In the genomic region with DNA sequence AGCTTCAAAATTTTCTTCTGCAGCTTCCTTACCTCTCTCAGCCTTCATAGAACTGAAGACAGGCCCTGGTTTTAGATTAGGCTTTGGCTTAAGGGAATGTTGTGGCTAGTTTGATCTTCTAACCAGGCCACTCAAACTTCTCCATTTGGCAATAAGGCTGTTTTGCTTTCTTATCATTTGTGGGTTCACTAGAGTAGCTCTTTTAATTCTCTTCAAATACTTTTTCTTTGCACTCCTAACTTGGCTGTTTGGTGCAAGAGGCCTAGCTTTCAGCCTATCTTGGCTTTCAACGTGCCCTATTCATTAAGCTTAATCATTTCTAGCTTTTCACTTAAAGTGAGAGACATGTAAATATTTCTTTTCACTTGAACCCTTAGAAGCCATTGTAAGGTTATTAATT, we compare ENCODE assay signal across 21 cellular contexts.
DNase-seq lines count a peak whose midpoint lies in the region; ATAC-seq, FAIRE-seq and TF ChIP-seq lines count a peak whose summit lies in the region.
"Had no signal": no experiment of that assay in that cellular context is flagged by ENCODE, and none has a peak within 500 bp of the region (broad histone marks: within the 10 kb centered on the region; RNA-seq: fewer than 3 reads in every experiment).

No MANE protein-coding gene starts in this region.

- intact Hi-C loops in K562 (cut with micrococcal nuclease) (no loop called here), natural killer cell (cut with micrococcal nuclease) (no loop called here)

- no peaks in the 10 kb centered on the region for H3K9me3 Mint-ChIP-seq in CD8-positive, alpha-beta memory T cell
- no peaks in the 10 kb centered on the region for H3K9me3 Mint-ChIP-seq in natural killer cell
- H3K9me3 Mint-ChIP-seq: HFFc6, IgD-negative memory B cell had no signal

- TF ChIP-seq EP300 in K562 (IDR thresholded peaks at IDR 0.05; ENCODE audit: low read length): no peak

- no peak for TF ChIP-seq POLR2A in K562 (conservative IDR thresholded peaks at IDR 0.05)

- H3K36me3 Mint-ChIP-seq in CD8-positive, alpha-beta memory T cell: peaks cover 8 to 45% (median 17%) of the 10 kb centered on the region in 3 donors
- H3K36me3 Mint-ChIP-seq in natural killer cell: no peaks in the 10 kb centered on the region

- no peaks in the 10 kb centered on the region for H4K20me1 ChIP-seq in K562 (replicated peaks; ENCODE audit: control insufficient read depth, insufficient read depth, low read length)

- FAIRE-seq in K562 (lab: Jason Lieb, UNC): no peak
- FAIRE-seq: H54, HTR-8/SVneo, RCC 7860 had no signal

- H3K4me1 Mint-ChIP-seq in CD8-positive, alpha-beta memory T cell: peaks cover 16 to 41% (median 27%) of the 10 kb centered on the region in 3 donors
- peaks cover 20 to 27% of the 10 kb centered on the region in 2 donors for H3K4me1 Mint-ChIP-seq in natural killer cell

- no peak for TF ChIP-seq CTCF in K562 (IDR thresholded peaks at IDR 0.05 in 2 of 3, conservative IDR thresholded peaks at IDR 0.05 in 1 of 3; ENCODE audit: insufficient read depth in 2 of 3, low read depth in 1 of 3, low read length in 3 of 3)
- TF ChIP-seq CTCF in natural killer cell (IDR thresholded peaks at IDR 0.05): no peak

- no peak for DNase-seq in CD8-positive, alpha-beta memory T cell
- DNase-seq in OCI-M1 (lab: John Stamatoyannopoulos, UW): peak; percentile 67
- DNase-seq in K562 (ENCODE audit: extremely low read depth in 1 of 4, low spot score in 3 of 4): peak in 1 of 4 experiments; percentile 23
- no peak for DNase-seq in natural killer cell
- DNase-seq in SHP77 (lab: John Stamatoyannopoulos, UW): no peak
- no peak for DNase-seq in HuH-7.5 (ENCODE audit: low spot score)
- DNase-seq in NCI-H2081 (lab: John Stamatoyannopoulos, UW): no peak
- DNase-seq: COR-L47, DMS 273 treated with DMSO at 0.1 percent for 48 hours, DND-41, HFFc6, NCI-H1092 treated with DMSO at 0.1 percent for 48 hours, NCI-H146, NCI-H2029 treated with DMSO at 0.1 percent for 48 hours, NCI-H446 treated with DMSO at 0.1 percent for 48 hours had no signal

- ATAC-seq in K562 (no peak; the same call in 2 of the 3 replicates), natural killer cell (no peak)
- ATAC-seq: Right ventricle myocardium inferior had no signal

- H3K36me3 ChIP-seq in CD8-positive, alpha-beta memory T cell (ENCODE audit: insufficient read depth, low read length): no peaks in the 10 kb centered on the region
- peaks cover 10% of the 10 kb centered on the region; the same call in 2 of the 3 replicates for H3K36me3 ChIP-seq in K562 (ENCODE audit: control insufficient read depth, insufficient read depth, low read length)

- no peak overlapping the region for H3K4me3 Mint-ChIP-seq in CD8-positive, alpha-beta memory T cell
- no peak overlapping the region for H3K4me3 Mint-ChIP-seq in natural killer cell
- H3K4me3 Mint-ChIP-seq: HFFc6, IgD-negative memory B cell had no signal

- in situ Hi-C loops in K562 (cut with MboI): no loop called here

- no peak overlapping the region for H3K4me3 ChIP-seq in CD8-positive, alpha-beta memory T cell (ENCODE audit: low read length)
- H3K4me3 ChIP-seq in K562: no peak overlapping the region

- peak overlapping the region in 5 of 8 donors; percentile 7 to 71 (median 58) for H3K27ac Mint-ChIP-seq in CD8-positive, alpha-beta memory T cell
- H3K27ac Mint-ChIP-seq in natural killer cell: peak overlapping the region; percentile 14 to 17
- H3K27ac Mint-ChIP-seq: HFFc6, IgD-negative memory B cell had no signal

- no peaks in the 10 kb centered on the region for H3K4me1 ChIP-seq in CD8-positive, alpha-beta memory T cell (ENCODE audit: insufficient read depth, low read length)
- H3K4me1 ChIP-seq in K562 (replicated peaks in 1 of 2; ENCODE audit: control insufficient read depth in 2 of 2, insufficient read depth in 2 of 2, low read length in 2 of 2): no peaks in the 10 kb centered on the region; a peak in 3 of 5 replicates

- H3K79me2 ChIP-seq in K562 (ENCODE audit: control insufficient read depth, insufficient read depth, low read length): no peaks in the 10 kb centered on the region

- H3K9me1 ChIP-seq in K562 (ENCODE audit: control insufficient read depth, insufficient read depth, low read length): peaks cover 3% of the 10 kb centered on the region

- H3K4me2 ChIP-seq in K562 (ENCODE audit: insufficient read depth, low read length): no peak overlapping the region

- CTCF ChIA-PET in CD8-positive, alpha-beta memory T cell (lab: Charles Lee): interaction anchor here (0.9 to 1.2 kb wide), 2 partner anchors 97 to 188 kb away, joined by 3 read pairs; a partner anchor contains a TSS
- CTCF ChIA-PET in K562 (lab: Yijun Ruan, JAX; ENCODE audit: low intra/inter-chr PET ratio): no interaction called here

- H3K9me3 ChIP-seq in CD8-positive, alpha-beta memory T cell (ENCODE audit: low read length): no peaks in the 10 kb centered on the region
- no peaks in the 10 kb centered on the region for H3K9me3 ChIP-seq in K562 (replicated peaks; ENCODE audit: control insufficient read depth, insufficient read depth, low read depth, low read length)

- no peaks in the 10 kb centered on the region for H3K27me3 Mint-ChIP-seq in CD8-positive, alpha-beta memory T cell
- H3K27me3 Mint-ChIP-seq in natural killer cell (ENCODE audit: low read depth in 2 of 2): no peaks in the 10 kb centered on the region
- H3K27me3 Mint-ChIP-seq: IgD-negative memory B cell had no signal

- H3K27me3 ChIP-seq in CD8-positive, alpha-beta memory T cell (ENCODE audit: insufficient read depth, low read length, poor library complexity, severe bottlenecking): no peaks in the 10 kb centered on the region
- H3K27me3 ChIP-seq in K562 (ENCODE audit: control insufficient read depth in 2 of 2, insufficient read depth in 2 of 2, low read length in 2 of 2): no peaks in the 10 kb centered on the region

- no peak overlapping the region for H3K27ac ChIP-seq in CD8-positive, alpha-beta memory T cell (ENCODE audit: low read depth, low read length)
- H3K27ac ChIP-seq in K562 (ENCODE audit: extremely low read depth, low read depth, low read length): no peak overlapping the region
- H3K27ac ChIP-seq: C4-2B had no signal

- no TSS peak for BruUV-seq in K562 (replicated peaks; lab: Mats Ljungman, UMichigan)

- WGBS in K562 (ENCODE audit: insufficient coverage, low coverage, missing lambda C conversion rate): 56% methylated on average over 1 of the region's 1 CpG

- POLR2A ChIA-PET in CD8-positive, alpha-beta memory T cell (lab: Charles Lee): no interaction called here
- POLR2A ChIA-PET in K562 (lab: Yijun Ruan, JAX): interaction anchor here (0.6 to 0.9 kb wide), 3 partner anchors 46 to 190 kb away, joined by 3 read pairs; no protein-coding TSS in a partner anchor

- TF ChIP-seq RAD21 in K562 (CRISPR knock-in tag; conservative IDR thresholded peaks at IDR 0.05 in 1 of 2, IDR thresholded peaks at IDR 0.05 in 1 of 2): no peak

- H3K9ac ChIP-seq in K562 (ENCODE audit: insufficient read depth in 1 of 2, low read depth in 2 of 2, low read length in 2 of 2): no peak overlapping the region

- no peak overlapping the region for H2AFZ ChIP-seq in K562 (ENCODE audit: low read depth, low read length)

TF ChIP-seq in K562, 482 proteins besides CTCF, POLR2A, EP300 and RAD21 (continues in another document):
- TF ChIP-seq, protein P1, sequence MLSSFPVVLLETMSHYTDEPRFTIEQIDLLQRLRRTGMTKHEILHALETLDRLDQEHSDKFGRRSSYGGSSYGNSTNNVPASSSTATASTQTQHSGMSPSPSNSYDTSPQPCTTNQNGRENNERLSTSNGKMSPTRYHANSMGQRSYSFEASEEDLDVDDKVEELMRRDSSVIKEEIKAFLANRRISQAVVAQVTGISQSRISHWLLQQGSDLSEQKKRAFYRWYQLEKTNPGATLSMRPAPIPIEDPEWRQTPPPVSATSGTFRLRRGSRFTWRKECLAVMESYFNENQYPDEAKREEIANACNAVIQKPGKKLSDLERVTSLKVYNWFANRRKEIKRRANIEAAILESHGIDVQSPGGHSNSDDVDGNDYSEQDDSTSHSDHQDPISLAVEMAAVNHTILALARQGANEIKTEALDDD (IDR thresholded peaks at IDR 0.05): peak; percentile 64; the same call in 1 of the 2 replicates
- TF ChIP-seq, protein P2, sequence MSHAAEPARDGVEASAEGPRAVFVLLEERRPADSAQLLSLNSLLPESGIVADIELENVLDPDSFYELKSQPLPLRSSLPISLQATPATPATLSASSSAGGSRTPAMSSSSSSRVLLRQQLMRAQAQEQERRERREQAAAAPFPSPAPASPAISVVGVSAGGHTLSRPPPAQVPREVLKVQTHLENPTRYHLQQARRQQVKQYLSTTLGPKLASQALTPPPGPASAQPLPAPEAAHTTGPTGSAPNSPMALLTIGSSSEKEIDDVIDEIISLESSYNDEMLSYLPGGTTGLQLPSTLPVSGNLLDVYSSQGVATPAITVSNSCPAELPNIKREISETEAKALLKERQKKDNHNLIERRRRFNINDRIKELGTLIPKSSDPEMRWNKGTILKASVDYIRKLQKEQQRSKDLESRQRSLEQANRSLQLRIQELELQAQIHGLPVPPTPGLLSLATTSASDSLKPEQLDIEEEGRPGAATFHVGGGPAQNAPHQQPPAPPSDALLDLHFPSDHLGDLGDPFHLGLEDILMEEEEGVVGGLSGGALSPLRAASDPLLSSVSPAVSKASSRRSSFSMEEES (CRISPR knock-in tag; IDR thresholded peaks at IDR 0.05): no peak
- no peak for TF ChIP-seq POLR2G (IDR thresholded peaks at IDR 0.05; ENCODE audit: low read depth, low read length)
- TF ChIP-seq RCOR1 (IDR thresholded peaks at IDR 0.05; ENCODE audit: borderline replicate concordance in 1 of 2, low read depth in 2 of 2, low read length in 2 of 2): no peak
- no peak for TF ChIP-seq ZFPM2 (CRISPR knock-in tag; IDR thresholded peaks at IDR 0.05)
- TF ChIP-seq ZNF583 (CRISPR knock-in tag; IDR thresholded peaks at IDR 0.05): peak; percentile 25; the same call in 1 of the 2 replicates
- no peak for TF ChIP-seq HNRNPL (IDR thresholded peaks at IDR 0.05; ENCODE audit: low read depth, low read length)
- no peak for TF ChIP-seq ASH1L (IDR thresholded peaks at IDR 0.05; ENCODE audit: borderline replicate concordance, low read depth, partially characterized antibody)
- no peak for TF ChIP-seq ZFP30 (CRISPR knock-in tag; IDR thresholded peaks at IDR 0.05; ENCODE audit: borderline replicate concordance)
- TF ChIP-seq, protein P3, sequence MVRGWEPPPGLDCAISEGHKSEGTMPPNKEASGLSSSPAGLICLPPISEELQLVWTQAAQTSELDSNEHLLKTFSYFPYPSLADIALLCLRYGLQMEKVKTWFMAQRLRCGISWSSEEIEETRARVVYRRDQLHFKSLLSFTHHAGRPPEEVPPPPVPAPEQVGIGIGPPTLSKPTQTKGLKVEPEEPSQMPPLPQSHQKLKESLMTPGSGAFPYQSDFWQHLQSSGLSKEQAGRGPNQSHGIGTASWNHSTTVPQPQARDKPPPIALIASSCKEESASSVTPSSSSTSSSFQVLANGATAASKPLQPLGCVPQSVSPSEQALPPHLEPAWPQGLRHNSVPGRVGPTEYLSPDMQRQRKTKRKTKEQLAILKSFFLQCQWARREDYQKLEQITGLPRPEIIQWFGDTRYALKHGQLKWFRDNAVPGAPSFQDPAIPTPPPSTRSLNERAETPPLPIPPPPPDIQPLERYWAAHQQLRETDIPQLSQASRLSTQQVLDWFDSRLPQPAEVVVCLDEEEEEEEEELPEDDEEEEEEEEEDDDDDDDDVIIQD (CRISPR knock-in tag; IDR thresholded peaks at IDR 0.05): no peak
